ENCODE assay signal across 16 cellular contexts in the genomic region with DNA sequence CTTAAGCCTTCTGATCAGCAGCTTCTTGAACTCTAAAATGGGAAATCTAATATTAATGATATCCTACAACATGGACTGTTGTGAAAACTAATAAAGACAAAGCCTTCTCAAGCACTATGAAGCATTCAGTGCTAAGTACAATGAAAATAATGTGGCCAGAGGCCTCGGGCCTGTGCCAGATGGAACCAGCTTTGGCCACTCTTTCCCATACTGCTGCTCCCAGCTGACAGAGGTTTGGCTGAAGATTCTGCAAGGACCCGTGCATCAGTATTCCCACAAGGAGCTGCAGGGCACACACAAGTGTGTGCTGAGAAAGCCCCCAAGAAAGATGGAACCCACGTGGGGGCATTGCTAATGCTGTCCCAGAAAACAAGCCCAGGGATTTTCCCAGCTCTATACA.
"Had no signal": no experiment of that assay in that cellular context is flagged by ENCODE, and none has a peak within 500 bp of the region (broad histone marks: within the 10 kb centered on the region; RNA-seq: fewer than 3 reads in every experiment).

No MANE protein-coding gene starts in this region.

- H3K4me3 Mint-ChIP-seq: activated naive CD4-positive, alpha-beta T cell treated with anti-CD3 and anti-CD28 coated beads, Interleukin-2, amount 50 U/mL, for 24 hours; brain; nephron progenitor cell; T-cell; T-helper 2 cell treated with Interferon-gamma antibody and Interleukin-4, amounts not matched to agents 5 μg/mL and 100 μg/mL, for 36 hours; WTC11 had no signal

- H3K9me3 ChIP-seq: gastrocnemius medialis, mucosa of descending colon had no signal

- H3K36me3 Mint-ChIP-seq: brain, WTC11 had no signal

- H3K27ac Mint-ChIP-seq: activated naive CD4-positive, alpha-beta T cell treated with anti-CD3 and anti-CD28 coated beads, Interleukin-2, amount 50 U/mL, for 24 hours; progenitor cell of endocrine pancreas; T-cell; T-helper 2 cell treated with Interferon-gamma antibody and Interleukin-4, amounts not matched to agents 5 μg/mL and 100 μg/mL, for 36 hours; WTC11 had no signal

- H3K4me3 ChIP-seq: gastrocnemius medialis, mucosa of descending colon had no signal

- H3K27me3 ChIP-seq: gastrocnemius medialis had no signal

- H3K27ac ChIP-seq: gastrocnemius medialis had no signal

- H3K9me3 Mint-ChIP-seq: activated naive CD4-positive, alpha-beta T cell treated with anti-CD3 and anti-CD28 coated beads, Interleukin-2, amount 50 U/mL, for 24 hours; brain; T-cell; T-helper 2 cell treated with Interferon-gamma antibody and Interleukin-4, amounts not matched to agents 5 μg/mL and 100 μg/mL, for 36 hours; WTC11 had no signal

- H3K4me1 ChIP-seq: gastrocnemius medialis had no signal

- H3K27me3 Mint-ChIP-seq: activated naive CD4-positive, alpha-beta T cell treated with anti-CD3 and anti-CD28 coated beads, Interleukin-2, amount 50 U/mL, for 24 hours; brain; T-cell had no signal

- H3K36me3 ChIP-seq: gastrocnemius medialis had no signal

- DNase-seq: activated gamma-delta T cell treated with Interleukin-2 at 50 U/mL for 16 hours; activated T-cell treated with anti-CD3 and anti-CD28 coated beads, Interleukin-2, amount 50 U/mL, for 1 hour; effector memory CD4-positive, alpha-beta T cell; gastrocnemius medialis; kidney; mucosa of descending colon; nephron progenitor cell; retina; stimulated activated CD4-positive, alpha-beta T cell treated with anti-CD3 and anti-CD28 coated beads, Interleukin-4, amount 100 ng/mL, for 24 hours; stimulated activated naive CD8-positive, alpha-beta T cell treated with anti-CD3 and anti-CD28 coated beads, Interleukin-15, Interleukin-2, amounts not matched to agents 100 U/mL and 50 U/mL, for 24 hours; T-cell had no signal

- ATAC-seq: gastrocnemius medialis; mucosa of descending colon; stimulated activated naive CD8-positive, alpha-beta T cell treated with anti-CD3 and anti-CD28 coated beads, Interleukin-15, Interleukin-2, amounts not matched to agents 100 U/mL and 50 U/mL, for 24 hours; T-cell had no signal
